2 cellular contexts compared by ENCODE assay signal in the genomic region with DNA sequence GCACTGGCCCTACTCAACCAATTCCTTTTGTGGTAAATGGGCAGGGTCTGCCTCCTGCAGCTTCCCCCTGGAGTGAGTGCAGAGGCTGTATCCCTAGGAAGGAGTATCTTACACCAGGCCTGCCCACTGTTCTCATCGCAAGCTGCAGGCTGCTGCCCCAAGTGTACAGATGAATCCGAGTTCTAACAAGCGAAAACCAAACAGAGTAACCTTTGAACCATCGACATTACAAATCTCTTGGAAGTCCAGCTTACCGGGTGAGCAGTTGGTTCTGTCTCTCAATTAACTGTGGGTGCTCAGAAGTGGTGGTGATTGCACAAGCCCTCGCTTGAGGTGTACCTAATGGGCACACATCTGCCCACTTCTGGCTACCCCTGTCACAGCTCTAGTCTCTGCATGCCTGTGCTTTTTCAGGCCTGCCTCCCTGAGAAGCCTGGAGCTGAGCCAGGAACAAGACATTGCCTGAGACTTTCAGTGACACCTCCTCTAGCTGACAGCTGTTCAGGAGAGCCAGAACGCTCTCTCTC.
A peak's percentile ranks its signal among the peaks of the same experiment; 100 is the strongest.
TF ChIP-seq lines count a peak whose summit lies in the region.

No MANE protein-coding gene starts in this region.

TF ChIP-seq in A549, 52 proteins besides CTCF, POLR2A, EP300 and RAD21:
- TF ChIP-seq GATA3 (IDR thresholded peaks at IDR 0.05; ENCODE audit: borderline replicate concordance) = no peak
- TF ChIP-seq CHD4 (IDR thresholded peaks at IDR 0.05; ENCODE audit: borderline replicate concordance) = no peak
- peak in 1 of 2 experiments; percentile 37; a peak in 1 of 4 replicates for TF ChIP-seq CEBPB (IDR thresholded peaks at IDR 0.05)

TF ChIP-seq in HCT116, 20 proteins besides CTCF, POLR2A, EP300 and RAD21:
- TF ChIP-seq ZNF274 (IDR thresholded peaks at IDR 0.05; ENCODE audit: low read depth, low read length) = no peak
- no peak for TF ChIP-seq CEBPB (IDR thresholded peaks at IDR 0.05; ENCODE audit: low read depth)
- TF ChIP-seq EZH2phosphoT487 (IDR thresholded peaks at IDR 0.05; ENCODE audit: borderline replicate concordance) = no peak
- TF ChIP-seq SRF (IDR thresholded peaks at IDR 0.05; ENCODE audit: low read depth) = no peak
- no peak for TF ChIP-seq YY1 (IDR thresholded peaks at IDR 0.05; ENCODE audit: extremely low read depth, insufficient replicate concordance, low read depth, low read length)
- TF ChIP-seq POLR2AphosphoS5 (IDR thresholded peaks at IDR 0.05; ENCODE audit: low read depth, low read length) = no peak
- TF ChIP-seq JUND (IDR thresholded peaks at IDR 0.05) = no peak
- TF ChIP-seq, protein P1, sequence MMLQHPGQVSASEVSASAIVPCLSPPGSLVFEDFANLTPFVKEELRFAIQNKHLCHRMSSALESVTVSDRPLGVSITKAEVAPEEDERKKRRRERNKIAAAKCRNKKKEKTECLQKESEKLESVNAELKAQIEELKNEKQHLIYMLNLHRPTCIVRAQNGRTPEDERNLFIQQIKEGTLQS (IDR thresholded peaks at IDR 0.05) = no peak
- TF ChIP-seq SP1 (IDR thresholded peaks at IDR 0.05; ENCODE audit: low read depth) = no peak
- no peak for TF ChIP-seq EGR1 (IDR thresholded peaks at IDR 0.05; ENCODE audit: low read depth)
- no peak for TF ChIP-seq CBX3 (IDR thresholded peaks at IDR 0.05; ENCODE audit: low read depth)
- no peak for TF ChIP-seq FOSL1 (IDR thresholded peaks at IDR 0.05; ENCODE audit: low read depth)
- TF ChIP-seq, protein P2, sequence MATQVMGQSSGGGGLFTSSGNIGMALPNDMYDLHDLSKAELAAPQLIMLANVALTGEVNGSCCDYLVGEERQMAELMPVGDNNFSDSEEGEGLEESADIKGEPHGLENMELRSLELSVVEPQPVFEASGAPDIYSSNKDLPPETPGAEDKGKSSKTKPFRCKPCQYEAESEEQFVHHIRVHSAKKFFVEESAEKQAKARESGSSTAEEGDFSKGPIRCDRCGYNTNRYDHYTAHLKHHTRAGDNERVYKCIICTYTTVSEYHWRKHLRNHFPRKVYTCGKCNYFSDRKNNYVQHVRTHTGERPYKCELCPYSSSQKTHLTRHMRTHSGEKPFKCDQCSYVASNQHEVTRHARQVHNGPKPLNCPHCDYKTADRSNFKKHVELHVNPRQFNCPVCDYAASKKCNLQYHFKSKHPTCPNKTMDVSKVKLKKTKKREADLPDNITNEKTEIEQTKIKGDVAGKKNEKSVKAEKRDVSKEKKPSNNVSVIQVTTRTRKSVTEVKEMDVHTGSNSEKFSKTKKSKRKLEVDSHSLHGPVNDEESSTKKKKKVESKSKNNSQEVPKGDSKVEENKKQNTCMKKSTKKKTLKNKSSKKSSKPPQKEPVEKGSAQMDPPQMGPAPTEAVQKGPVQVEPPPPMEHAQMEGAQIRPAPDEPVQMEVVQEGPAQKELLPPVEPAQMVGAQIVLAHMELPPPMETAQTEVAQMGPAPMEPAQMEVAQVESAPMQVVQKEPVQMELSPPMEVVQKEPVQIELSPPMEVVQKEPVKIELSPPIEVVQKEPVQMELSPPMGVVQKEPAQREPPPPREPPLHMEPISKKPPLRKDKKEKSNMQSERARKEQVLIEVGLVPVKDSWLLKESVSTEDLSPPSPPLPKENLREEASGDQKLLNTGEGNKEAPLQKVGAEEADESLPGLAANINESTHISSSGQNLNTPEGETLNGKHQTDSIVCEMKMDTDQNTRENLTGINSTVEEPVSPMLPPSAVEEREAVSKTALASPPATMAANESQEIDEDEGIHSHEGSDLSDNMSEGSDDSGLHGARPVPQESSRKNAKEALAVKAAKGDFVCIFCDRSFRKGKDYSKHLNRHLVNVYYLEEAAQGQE (IDR thresholded peaks at IDR 0.05; ENCODE audit: low read depth) = no peak
- TF ChIP-seq, protein P3, sequence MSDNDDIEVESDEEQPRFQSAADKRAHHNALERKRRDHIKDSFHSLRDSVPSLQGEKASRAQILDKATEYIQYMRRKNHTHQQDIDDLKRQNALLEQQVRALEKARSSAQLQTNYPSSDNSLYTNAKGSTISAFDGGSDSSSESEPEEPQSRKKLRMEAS (IDR thresholded peaks at IDR 0.05) = no peak
